In the genomic region with DNA sequence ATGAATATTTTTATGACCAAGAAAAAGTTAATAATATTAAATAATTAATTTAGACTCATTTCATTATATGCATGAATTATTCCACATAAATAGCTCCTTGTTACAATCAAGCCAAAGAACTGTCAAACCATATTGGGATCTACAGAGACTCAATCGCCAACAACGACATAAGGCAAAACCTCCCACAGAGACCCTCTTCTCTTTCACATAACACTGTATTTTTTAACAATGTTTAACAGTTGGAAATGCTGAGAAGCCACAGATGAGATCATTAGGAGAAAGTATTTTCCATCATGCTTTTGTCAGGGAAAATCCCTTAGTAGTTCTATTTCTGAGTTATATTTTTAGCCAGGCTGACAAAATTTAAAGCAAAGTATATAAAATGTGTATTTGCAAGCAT, we compare ENCODE assay signal across 27 cellular contexts.
"Had no signal": no experiment of that assay in that cellular context is flagged by ENCODE, and none has a peak within 500 bp of the region (broad histone marks: within the 10 kb centered on the region; RNA-seq: fewer than 3 reads in every experiment).

No MANE protein-coding gene starts in this region.

- ATAC-seq: activated CD8-positive, alpha-beta T cell treated with anti-CD3 and anti-CD28 coated beads, Interleukin-2, amount 10 ng/mL, durations not matched to agents 7 days and 5 days; K562; PC-3; WTC11 had no signal

- H3K4me1 Mint-ChIP-seq: activated naive CD4-positive, alpha-beta T cell treated with anti-CD3 and anti-CD28 coated beads, Interleukin-2, amount 50 U/mL, for 24 hours had no signal

- H3K4me3 Mint-ChIP-seq: activated CD8-positive, alpha-beta T cell treated with anti-CD3 and anti-CD28 coated beads, Interleukin-2, amount 10 ng/mL, durations not matched to agents 7 days and 5 days; activated naive CD4-positive, alpha-beta T cell treated with anti-CD3 and anti-CD28 coated beads, Interleukin-2, amount 50 U/mL, for 24 hours; activated T-helper 1 cell treated with anti-CD3 and anti-CD28 coated beads, Interleukin-12 subunit alpha, Interleukin-12 subunit beta, Interleukin-2, Interleukin-4 antibody, amounts not matched to agents 30 ng/mL and 10 ng/mL and 1 ng/mL, durations not matched to agents 14 hours and 24 hours and 36 hours; T-helper 1 cell treated with Interleukin-12 subunit alpha and Interleukin-12 subunit beta and Interleukin-4 antibody, amounts not matched to agents 30 μg/mL and 1 μg/mL, for 36 hours; WTC11 had no signal

- H3K27me3 ChIP-seq: brain microvascular endothelial cell, cardiac muscle cell had no signal

- H3K27me3 Mint-ChIP-seq: activated naive CD4-positive, alpha-beta T cell treated with anti-CD3 and anti-CD28 coated beads, Interleukin-2, amount 50 U/mL, for 24 hours had no signal

- H3K36me3 ChIP-seq: brain microvascular endothelial cell, cardiac muscle cell had no signal

- H3K27ac ChIP-seq: brain microvascular endothelial cell, cardiac muscle cell had no signal

- FAIRE-seq: K562, RCC 7860 had no signal

- H3K36me3 Mint-ChIP-seq: activated naive CD4-positive, alpha-beta T cell treated with anti-CD3 and anti-CD28 coated beads, Interleukin-2, amount 50 U/mL, for 24 hours; WTC11 had no signal

- H3K27ac Mint-ChIP-seq: activated CD8-positive, alpha-beta T cell treated with anti-CD3 and anti-CD28 coated beads, Interleukin-2, amount 10 ng/mL, durations not matched to agents 7 days and 5 days; activated naive CD4-positive, alpha-beta T cell treated with anti-CD3 and anti-CD28 coated beads, Interleukin-2, amount 50 U/mL, for 24 hours; activated T-helper 1 cell treated with anti-CD3 and anti-CD28 coated beads, Interleukin-12 subunit alpha, Interleukin-12 subunit beta, Interleukin-2, Interleukin-4 antibody, amounts not matched to agents 30 ng/mL and 10 ng/mL and 1 ng/mL, durations not matched to agents 14 hours and 24 hours and 36 hours; T-helper 1 cell treated with Interleukin-12 subunit alpha and Interleukin-12 subunit beta and Interleukin-4 antibody, amounts not matched to agents 30 μg/mL and 1 μg/mL, for 36 hours; WTC11 had no signal

- H3K9me3 Mint-ChIP-seq: activated T-helper 1 cell treated with anti-CD3 and anti-CD28 coated beads, Interleukin-12 subunit alpha, Interleukin-12 subunit beta, Interleukin-2, Interleukin-4 antibody, amounts not matched to agents 30 ng/mL and 10 ng/mL and 1 ng/mL, durations not matched to agents 14 hours and 24 hours and 36 hours; T-helper 1 cell treated with Interleukin-12 subunit alpha and Interleukin-12 subunit beta and Interleukin-4 antibody, amounts not matched to agents 30 μg/mL and 1 μg/mL, for 36 hours; WTC11 had no signal

- DNase-seq: activated CD4-positive, alpha-beta T cell treated with anti-CD3 and anti-CD28 coated beads for 48 hours; activated CD4-positive, alpha-beta T cell treated with anti-CD3 and anti-CD28 coated beads, Interleukin-2, amount 50 U/mL, for 4 hours; activated CD4-positive, CD25-positive, alpha-beta regulatory T cell treated with anti-CD3 and anti-CD28 coated beads, Interleukin-2, amount 50 U/mL, for 72 hours; activated CD8-positive, alpha-beta memory T cell treated with anti-CD3 and anti-CD28 coated beads, Interleukin-2, amount 50 U/mL, for 48 hours; activated CD8-positive, alpha-beta T cell treated with anti-CD3 and anti-CD28 coated beads, Interleukin-2, amount 10 ng/mL, durations not matched to agents 7 days and 5 days; activated effector memory CD4-positive, alpha-beta T cell treated with Interleukin-2 at 50 U/mL for 16 hours; activated naive CD4-positive, alpha-beta T cell; activated T-cell treated with anti-CD3 and anti-CD28 coated beads, Interleukin-2, amount 50 U/mL, for 1 hour; aorta; brain microvascular endothelial cell; Karpas-422; MM.1S; NCI-H1105; NCI-H1436; NCI-H187 treated with DMSO at 0.1 percent for 48 hours; NCI-H2081 treated with DMSO at 0.1 percent for 48 hours; NCI-H226; NCI-H510A treated with DMSO at 0.1 percent for 48 hours; PC-3; SHP77 treated with DMSO at 0.1 percent for 48 hours had no signal

- H3K4me3 ChIP-seq: cardiac muscle cell, K562 had no signal
